Comparison of ENCODE assay signal across 8 cellular contexts in the genomic region with DNA sequence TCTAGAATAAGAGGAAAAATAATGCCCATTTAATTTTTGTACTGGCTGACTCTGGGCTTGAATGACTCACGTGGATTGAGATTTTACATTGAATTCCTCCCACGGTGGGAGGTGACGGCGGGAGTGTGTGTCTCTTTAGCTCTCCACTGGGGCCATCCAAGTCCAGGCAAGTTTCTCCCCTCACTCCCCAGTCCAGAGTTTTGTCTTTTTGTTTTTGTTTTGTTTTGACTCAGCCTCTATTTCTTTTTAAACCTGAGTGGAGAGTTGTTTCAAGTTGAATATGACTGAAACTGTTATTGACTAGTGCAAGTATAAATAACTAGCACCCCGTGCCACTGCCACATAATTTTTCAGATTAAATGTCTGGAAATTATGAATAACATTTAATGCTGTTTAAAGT. TPM values are rescaled to one million over a fixed set of nuclear protein-coding genes. Genes with fewer than 3 reads are reported as not detected.
DNase-seq lines count a peak whose midpoint lies in the region; ATAC-seq and TF ChIP-seq lines count a peak whose summit lies in the region.

No MANE protein-coding gene starts in this region.

- no peak for ATAC-seq in CD4-positive, CD25-positive, alpha-beta regulatory T cell (ENCODE audit: low read depth in 2 of 2)
- peak; percentile 58 for ATAC-seq in GM19467 (IDR thresholded peaks at IDR 0.05; ENCODE audit: unreplicated experiment)

- peaks cover 3% of the 10 kb centered on the region for H3K36me3 ChIP-seq in CD4-positive, CD25-positive, alpha-beta regulatory T cell (ENCODE audit: control insufficient read depth, insufficient read depth, low read length)
- H3K36me3 ChIP-seq in MG63 = no peaks in the 10 kb centered on the region

- no peaks in the 10 kb centered on the region for H3K9me3 ChIP-seq in CD4-positive, CD25-positive, alpha-beta regulatory T cell (ENCODE audit: control insufficient read depth in 2 of 2, low read length in 2 of 2)
- no peaks in the 10 kb centered on the region for H3K9me3 ChIP-seq in MG63

- peaks cover 10 to 75% (median 38%) of the 10 kb centered on the region in 4 donors for H3K4me1 Mint-ChIP-seq in CD4-positive, CD25-positive, alpha-beta regulatory T cell

- H3K27me3 ChIP-seq in CD4-positive, CD25-positive, alpha-beta regulatory T cell (ENCODE audit: control insufficient read depth, insufficient read depth, low read length) = no peaks in the 10 kb centered on the region
- H3K27me3 ChIP-seq in MG63 = no peaks in the 10 kb centered on the region

- H3K27me3 Mint-ChIP-seq in CD4-positive, CD25-positive, alpha-beta regulatory T cell = no peaks in the 10 kb centered on the region

- H3K4me3 Mint-ChIP-seq in CD4-positive, CD25-positive, alpha-beta regulatory T cell = peak overlapping the region; percentile 69 to 94 (median 82)

- H3K36me3 Mint-ChIP-seq in CD4-positive, CD25-positive, alpha-beta regulatory T cell = peaks cover 8% of the 10 kb centered on the region

- TF ChIP-seq CTCF in epithelial cell of esophagus (IDR thresholded peaks at IDR 0.05; ENCODE audit: insufficient read depth, low read depth, low read length, missing control alignments) = no peak

- peaks cover 0 to under 1% (median 0%) of the 10 kb centered on the region in 7 donors for H3K9me3 Mint-ChIP-seq in CD4-positive, CD25-positive, alpha-beta regulatory T cell

- peak overlapping the region; percentile 67 to 86 (median 69) for H3K27ac Mint-ChIP-seq in CD4-positive, CD25-positive, alpha-beta regulatory T cell

- H3K4me3 ChIP-seq in CD4-positive, CD25-positive, alpha-beta regulatory T cell (ENCODE audit: low read depth, low read length) = peak overlapping the region; percentile 75
- H3K4me3 ChIP-seq in MG63 = no peak overlapping the region
- no peak overlapping the region for H3K4me3 ChIP-seq in epithelial cell of esophagus (ENCODE audit: low read length)

- peaks cover 42% of the 10 kb centered on the region for H3K4me1 ChIP-seq in CD4-positive, CD25-positive, alpha-beta regulatory T cell (ENCODE audit: control insufficient read depth, insufficient read depth, low read length, poor library complexity, severe bottlenecking)

- DNase-seq in CD4-positive, CD25-positive, alpha-beta regulatory T cell = peak in 1 of 3 donors; percentile 35
- peak; percentile 63 for DNase-seq in MG63
- DNase-seq in epithelial cell of esophagus (ENCODE audit: low read depth) = peak; percentile 83
- no peak for DNase-seq in globus pallidus (ENCODE audit: low spot score)
- no peak for DNase-seq in hippocampal formation (lab: John Stamatoyannopoulos, UW)
- DNase-seq in germinal center (ENCODE audit: low spot score) = no peak
- no peak for DNase-seq in NCI-H146 (lab: John Stamatoyannopoulos, UW)

- peak overlapping the region; percentile 69 for H3K27ac ChIP-seq in CD4-positive, CD25-positive, alpha-beta regulatory T cell (ENCODE audit: insufficient read depth, low read length, poor library complexity, severe bottlenecking)

RNA-seq across cellular contexts. Expression of a gene that starts 13.6 kb away (rescaled TPM):
- 19.5 TPM for total RNA-seq in CD4-positive, CD25-positive, alpha-beta regulatory T cell
- 10 to 100 TPM; 34.6 to 41.0 (median 37.8) TPM for polyA plus RNA-seq in CD4-positive, CD25-positive, alpha-beta regulatory T cell
- 2.4 and 5.1 TPM in 2 replicates for total RNA-seq in MG63 (2014; rRNA removed; shearing (Covaris generic); ENCODE audit: low replicate concordance)

RNA-seq across cellular contexts. Expression of a gene that starts 41.9 kb away (rescaled TPM):
- 3.6 TPM for total RNA-seq in CD4-positive, CD25-positive, alpha-beta regulatory T cell
- polyA plus RNA-seq in CD4-positive, CD25-positive, alpha-beta regulatory T cell = 1 to 10 TPM in 3 of 4 donors, under 1 TPM in 1; 0.57 to 3.2 (median 2.4) TPM
- 5.5 and 6.4 TPM in 2 replicates for total RNA-seq in MG63 (2014; rRNA removed; shearing (Covaris generic); ENCODE audit: low replicate concordance)

Comparison
In these comparisons a context has a peak if more than half of its experiments do, and no peak if none do; other contexts are left out.
1. DNase-seq: peak in MG63 (single experiment) and epithelial cell of esophagus (single experiment); none in globus pallidus (single experiment), hippocampal formation (0 of 2), germinal center (single experiment) and NCI-H146 (single experiment).